ENCODE assay signal across 8 cellular contexts in the genomic region with DNA sequence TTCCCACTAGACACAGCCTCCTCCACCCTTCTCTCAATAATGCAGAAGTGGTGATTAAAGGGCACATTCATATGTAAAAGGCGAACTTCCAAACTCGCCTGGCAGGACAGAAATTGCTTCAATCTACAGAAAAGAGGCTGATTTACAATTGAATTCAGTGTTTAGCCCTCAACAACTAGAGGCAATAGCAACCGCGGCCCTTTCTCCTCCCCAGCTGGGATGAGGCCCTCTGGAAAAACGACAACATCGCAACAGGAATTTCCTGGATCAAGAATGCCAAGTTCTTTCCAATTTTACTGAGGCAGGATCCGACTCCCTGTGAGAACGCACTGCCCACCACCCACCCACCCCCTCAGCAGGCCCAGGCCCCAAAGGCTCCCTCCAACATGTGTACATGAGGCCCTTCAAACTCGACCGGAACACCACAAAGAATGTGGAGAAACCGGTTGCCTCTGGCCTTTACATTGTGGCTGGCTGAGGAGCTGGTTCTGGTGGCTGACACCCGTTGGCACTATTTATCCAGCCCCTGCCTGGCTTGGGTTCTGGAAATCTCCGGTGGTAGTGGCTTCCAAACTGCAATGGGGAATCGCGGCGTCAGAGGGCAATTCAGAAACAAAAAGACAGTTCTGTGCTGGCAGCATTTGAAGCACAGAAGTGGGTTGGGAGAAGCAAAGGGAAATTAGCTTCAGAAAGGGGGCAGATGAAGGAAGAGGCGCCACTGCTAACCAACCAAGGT. TPM values are rescaled to one million over a fixed set of nuclear protein-coding genes. Genes with fewer than 3 reads are reported as not detected.
DNase-seq lines count a peak whose midpoint lies in the region; ATAC-seq and TF ChIP-seq lines count a peak whose summit lies in the region.

No MANE protein-coding gene starts in this region.

- peak overlapping the region; percentile 94 for H3K27ac Mint-ChIP-seq in activated CD8-positive, alpha-beta T cell treated with anti-CD3 and anti-CD28 coated beads for 36 hours

- intact Hi-C loops in activated CD8-positive, alpha-beta T cell treated with anti-CD3 and anti-CD28 coated beads for 36 hours (cut with micrococcal nuclease), result loop anchor here (5.0 kb wide), 1 partner anchor 33 kb away; no protein-coding TSS in a partner anchor

- H3K4me1 ChIP-seq in neuron (ENCODE audit: insufficient read depth, low read length), result peaks cover 58% of the 10 kb centered on the region

- POLR2A ChIA-PET in activated CD8-positive, alpha-beta T cell treated with anti-CD3 and anti-CD28 coated beads for 36 hours (lab: Charles Lee), result interaction anchor here (1.1 kb wide), 1 partner anchor 37 kb away, joined by 4 read pairs; a partner anchor contains a TSS

- H3K36me3 ChIP-seq in neuron (ENCODE audit: insufficient read depth, low read length), result peaks cover 8% of the 10 kb centered on the region

- DNase-seq in A172 (ENCODE audit: low spot score), result peak; percentile 21
- peak; percentile 54 for DNase-seq in HCEC 1CT
- no peak for DNase-seq in activated CD8-positive, alpha-beta T cell treated with anti-CD3 and anti-CD28 coated beads for 36 hours
- peak; percentile 63 to 74 for DNase-seq in foreskin fibroblast
- DNase-seq in stimulated activated CD4-positive, alpha-beta T cell treated with anti-CD3 and anti-CD28 coated beads, Interleukin-2, amount 100 ng/mL, for 48 hours, result no peak
- DNase-seq in kidney glomerular epithelial cell (lab: John Stamatoyannopoulos, UW), result no peak

- H3K4me1 Mint-ChIP-seq in activated CD8-positive, alpha-beta T cell treated with anti-CD3 and anti-CD28 coated beads for 36 hours (ENCODE audit: low read depth), result peaks cover 70% of the 10 kb centered on the region

- H3K9me3 ChIP-seq in neuron (ENCODE audit: low read length), result no peaks in the 10 kb centered on the region

- peak overlapping the region; percentile 57 for H3K4me3 Mint-ChIP-seq in activated CD8-positive, alpha-beta T cell treated with anti-CD3 and anti-CD28 coated beads for 36 hours

- no peak for TF ChIP-seq CTCF in activated CD8-positive, alpha-beta T cell treated with anti-CD3 and anti-CD28 coated beads for 36 hours (IDR thresholded peaks at IDR 0.05)
- no peak for TF ChIP-seq CTCF in foreskin fibroblast (IDR thresholded peaks at IDR 0.05; ENCODE audit: low read depth, low read length)

- ATAC-seq in activated CD8-positive, alpha-beta T cell treated with anti-CD3 and anti-CD28 coated beads for 36 hours, result no peak
- no peak for ATAC-seq in HG03460 (IDR thresholded peaks at IDR 0.05; ENCODE audit: unreplicated experiment)

- H3K36me3 Mint-ChIP-seq in activated CD8-positive, alpha-beta T cell treated with anti-CD3 and anti-CD28 coated beads for 36 hours (ENCODE audit: low read depth), result peaks cover 16% of the 10 kb centered on the region

- no peak overlapping the region for H2AFZ ChIP-seq in neuron (ENCODE audit: low read depth, low read length)

- H3K27me3 ChIP-seq in neuron (ENCODE audit: insufficient read depth, low read length), result no peaks in the 10 kb centered on the region

- no peaks in the 10 kb centered on the region for H3K9me3 Mint-ChIP-seq in activated CD8-positive, alpha-beta T cell treated with anti-CD3 and anti-CD28 coated beads for 36 hours

- CTCF ChIA-PET in activated CD8-positive, alpha-beta T cell treated with anti-CD3 and anti-CD28 coated beads for 36 hours (lab: Charles Lee), result interaction anchor here (0.8 to 1.9 kb wide), 2 partner anchors 11 to 64 kb away, joined by 3 to 8 read pairs; no protein-coding TSS in a partner anchor

- H3K27me3 Mint-ChIP-seq in activated CD8-positive, alpha-beta T cell treated with anti-CD3 and anti-CD28 coated beads for 36 hours, result no peaks in the 10 kb centered on the region

- H3K4me3 ChIP-seq in foreskin fibroblast (ENCODE audit: low read depth in 1 of 2, low read length in 2 of 2) (peak overlapping the region in 1 of 2 donors; percentile 4), neuron (ENCODE audit: low read length) (peak overlapping the region; percentile 31)

RNA-seq across cellular contexts. Expression of a gene that starts 36.8 kb away (rescaled TPM):
- total RNA-seq in A172 (2014; rRNA removed; shearing (Covaris generic)), result 19.6 and 22.1 TPM in 2 replicates
- total RNA-seq in activated CD8-positive, alpha-beta T cell treated with anti-CD3 and anti-CD28 coated beads for 36 hours, result 10 to 100 TPM; 31.9 to 33.4 TPM

Comparison
In these comparisons a context has a peak if more than half of its experiments do, and no peak if none do; other contexts are left out.
1. DNase-seq: peak in A172 (single experiment), HCEC 1CT (single experiment) and foreskin fibroblast (2 of 2); none in activated CD8-positive, alpha-beta T cell treated with anti-CD3 and anti-CD28 coated beads for 36 hours (single experiment), stimulated activated CD4-positive, alpha-beta T cell treated with anti-CD3 and anti-CD28 coated beads, Interleukin-2, amount 100 ng/mL, for 48 hours (0 of 2) and kidney glomerular epithelial cell (single experiment).